Comparison of ENCODE assay signal across 25 cellular contexts in genomic region chr12:70417121-70417520, GRCh38.
"Had no signal": no experiment of that assay in that cellular context is flagged by ENCODE, and none has a peak within 500 bp of the region (broad histone marks: within the 10 kb centered on the region; RNA-seq: fewer than 3 reads in every experiment).

No MANE protein-coding gene starts in this region.

- H3K36me3 ChIP-seq: left lung, lower lobe of right lung, pancreas, prostate gland, suprapubic skin, uterus had no signal

- DNase-seq: hippocampal formation; kidney glomerular epithelial cell; left cardiac atrium; left lung; lower lobe of right lung; mesendoderm; naive thymus-derived CD4-positive, alpha-beta T cell; nucleus accumbens; pancreas; posterior cingulate gyrus; retina; right cardiac atrium; stimulated activated CD4-positive, alpha-beta T cell treated with anti-CD3 and anti-CD28 coated beads, Interleukin-12 subunit alpha, Interleukin-12 subunit beta, amount 100 ng/mL, for 4 hours; stimulated activated CD4-positive, alpha-beta T cell treated with anti-CD3 and anti-CD28 coated beads, Interleukin-15, amount 100 ng/mL, for 24 hours; stimulated activated CD4-positive, alpha-beta T cell treated with anti-CD3 and anti-CD28 coated beads, Interleukin-2, amount 100 ng/mL, for 24 hours; stimulated activated CD4-positive, alpha-beta T cell treated with anti-CD3 and anti-CD28 coated beads, Interleukin-4, amount 100 ng/mL, for 1 hour; stimulated activated naive CD4-positive, alpha-beta T cell; uterus had no signal

- H3K4me3 ChIP-seq: left lung, lower lobe of right lung, pancreas, prostate gland, skin epidermis, suprapubic skin, tibial nerve, uterus had no signal

- H3K9me3 ChIP-seq: left lung, lower lobe of right lung, pancreas, prostate gland, suprapubic skin, tibial nerve, uterus had no signal

- H3K27ac ChIP-seq: left lung, lower lobe of right lung, pancreas, prostate gland, skin epidermis, suprapubic skin, uterus had no signal

- ATAC-seq: left cardiac atrium; left lung; lower lobe of right lung; naive thymus-derived CD4-positive, alpha-beta T cell; natural killer cell treated with Interleukin-12 subunit alpha and Interleukin-12 subunit beta and Interleukin-15 and Interleukin-18, amount 100 ng/mL, for 72 hours; pancreas; right cardiac atrium; sciatic nerve; stimulated activated effector memory CD8-positive, alpha-beta T cell treated with anti-CD3 and anti-CD28 coated beads, Interleukin-12 subunit alpha, Interleukin-12 subunit beta, amount 100 ng/mL, for 72 hours had no signal

- H3K4me1 ChIP-seq: left lung, lower lobe of right lung, pancreas, prostate gland, suprapubic skin, tibial nerve, uterus had no signal

- H3K27me3 ChIP-seq: left lung, pancreas, suprapubic skin, tibial nerve, uterus had no signal
